8 cellular contexts compared by ENCODE assay signal in the genomic region with DNA sequence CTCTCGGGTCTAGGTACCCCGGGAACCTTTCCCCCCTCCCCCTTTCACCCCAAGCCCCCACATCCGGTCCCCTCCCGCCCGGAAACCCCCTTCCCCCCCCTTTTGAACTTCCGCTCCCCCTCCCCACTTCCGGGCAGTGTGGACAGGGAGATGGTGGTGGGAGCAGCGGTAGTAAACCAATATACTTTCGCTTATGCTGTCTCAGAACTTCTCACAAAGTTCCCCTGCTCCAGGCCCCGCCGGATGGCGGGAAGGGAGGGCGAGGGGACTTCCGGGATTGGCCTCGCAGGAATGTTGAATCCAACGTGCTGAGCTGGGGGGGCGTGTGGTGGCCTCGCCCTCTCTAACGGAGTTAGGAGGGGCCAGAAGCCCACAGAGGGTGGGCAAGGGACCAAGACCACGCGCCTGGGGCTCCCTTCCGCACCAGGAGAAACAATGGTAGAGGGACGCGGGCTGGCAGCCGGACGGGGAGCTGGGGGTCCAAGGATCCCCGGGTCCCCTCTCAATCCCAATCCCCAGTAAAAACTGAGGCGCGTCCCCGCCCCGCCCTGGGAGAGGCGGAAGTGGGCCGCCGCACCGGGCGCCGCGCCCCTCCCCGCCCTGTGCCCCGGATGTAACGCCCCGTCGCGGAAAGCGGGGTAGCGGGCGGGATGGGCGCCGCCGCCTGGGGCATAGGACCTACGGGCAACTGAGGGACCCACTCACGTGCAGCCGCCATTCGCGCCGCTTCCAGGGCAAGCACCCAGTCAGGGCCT. TPM values are rescaled to one million over a fixed set of nuclear protein-coding genes. Genes with fewer than 3 reads are reported as not detected.
A peak's percentile ranks its signal among the peaks of the same experiment; 100 is the strongest.
DNase-seq lines count a peak whose midpoint lies in the region; ATAC-seq, FAIRE-seq and TF ChIP-seq lines count a peak whose summit lies in the region.

No MANE protein-coding gene starts in this region.

- H3K4me1 Mint-ChIP-seq in activated T-cell treated with anti-CD3 and anti-CD28 coated beads, Interleukin-2, amount 50 U/mL, for 72 hours (ENCODE audit: low read depth) = peaks cover 61% of the 10 kb centered on the region
- H3K4me1 Mint-ChIP-seq in naive thymus-derived CD8-positive, alpha-beta T cell = peaks cover 44 to 63% (median 55%) of the 10 kb centered on the region in 4 donors

- POLR2A ChIA-PET in OCI-LY7 (lab: Charles Lee) = interaction anchor here (0.5 to 0.8 kb wide), 4 partner anchors 20 to 479 kb away, joined by 3 to 4 read pairs (median 3); a partner anchor contains a TSS
- POLR2A ChIA-PET in naive thymus-derived CD8-positive, alpha-beta T cell (lab: Charles Lee) = interaction anchor here (0.5 to 25.2 kb wide), 20 partner anchors 9 to 805 kb away, joined by 3 to 635 read pairs (median 8); a partner anchor contains a TSS

- H3K9me3 ChIP-seq in BLaER1 treated with 17β-estradiol and CSF1 and Interleukin-3, amounts not matched to agents 10 nM and 100 nM (replicated peaks in 1 of 11) = no peaks in the 10 kb centered on the region
- no peaks in the 10 kb centered on the region for H3K9me3 ChIP-seq in OCI-LY7 (ENCODE audit: low read length)
- no peaks in the 10 kb centered on the region for H3K9me3 ChIP-seq in thyroid gland

- peaks cover 53% of the 10 kb centered on the region for H3K79me2 ChIP-seq in OCI-LY7 (ENCODE audit: insufficient read depth, low read depth, low read length)

- H3K27ac ChIP-seq in BLaER1 treated with 17β-estradiol and CSF1 and Interleukin-3, amounts not matched to agents 10 nM and 100 nM = peak overlapping the region; percentile 90 to 99 (median 98)
- H3K27ac ChIP-seq in OCI-LY7 (ENCODE audit: low read depth, low read length, poor library complexity, severe bottlenecking) (peak overlapping the region; percentile 99), thyroid gland (peak overlapping the region; percentile 91 to 94 (median 94))

- H4K20me1 ChIP-seq in BLaER1 treated with 17β-estradiol and CSF1 and Interleukin-3, amounts not matched to agents 10 nM and 100 nM = peaks cover 46 to 57% (median 55%) of the 10 kb centered on the region in 11 experiments
- H4K20me1 ChIP-seq in OCI-LY7 (ENCODE audit: insufficient read depth, low read length) = peaks cover 19% of the 10 kb centered on the region

- DNase-seq in H54 (ENCODE audit: insufficient read length, low spot score) = no peak
- peak; percentile 77 for DNase-seq in OCI-LY7 (ENCODE audit: low spot score)
- DNase-seq in activated T-cell treated with anti-CD3 and anti-CD28 coated beads, Interleukin-2, amount 50 U/mL, for 72 hours = peak; percentile 79 to 84
- DNase-seq in naive thymus-derived CD8-positive, alpha-beta T cell = peak; percentile 41 to 80 (median 65)
- DNase-seq in thyroid gland = peak; percentile 55

- H3K4me2 ChIP-seq in BLaER1 treated with 17β-estradiol and CSF1 and Interleukin-3, amounts not matched to agents 10 nM and 100 nM = peak overlapping the region; percentile 90 to 99 (median 98)
- H3K4me2 ChIP-seq in OCI-LY7 (ENCODE audit: low read length) = peak overlapping the region; percentile 97

- peak overlapping the region; percentile 85 to 100 (median 98) for H3K4me3 ChIP-seq in BLaER1 treated with 17β-estradiol and CSF1 and Interleukin-3, amounts not matched to agents 10 nM and 100 nM
- peak overlapping the region; percentile 100 for H3K4me3 ChIP-seq in OCI-LY7 (ENCODE audit: low read depth, low read length, poor library complexity, severe bottlenecking)
- peak overlapping the region; percentile 98 to 99 (median 99) for H3K4me3 ChIP-seq in thyroid gland (replicated peaks in 1 of 3)

- peak; percentile 29 to 36 for ATAC-seq in activated T-cell treated with anti-CD3 and anti-CD28 coated beads, Interleukin-2, amount 50 U/mL, for 72 hours (replicated peaks in 1 of 2)
- ATAC-seq in esophagus mucosa (peak; percentile 46), HG02852 (IDR thresholded peaks at IDR 0.05; ENCODE audit: unreplicated experiment) (no peak)
- ATAC-seq in naive thymus-derived CD8-positive, alpha-beta T cell = peak; percentile 23 to 29

- H3K9me2 ChIP-seq in OCI-LY7 (ENCODE audit: insufficient read depth, low read length) = no peaks in the 10 kb centered on the region

- TF ChIP-seq CTCF in OCI-LY7 (conservative IDR thresholded peaks at IDR 0.05; ENCODE audit: low read length) (no peak), thyroid gland (IDR thresholded peaks at IDR 0.05) (no peak)

- no peak overlapping the region for H2AFZ ChIP-seq in OCI-LY7 (ENCODE audit: low read length)

- intact Hi-C loops in OCI-LY7 (cut with micrococcal nuclease; ENCODE audit: unreplicated experiment) = loop anchor here (1.0 to 10.0 kb wide), 2 partner anchors 50 to 247 kb away; a partner anchor contains a TSS
- intact Hi-C loops in thyroid gland (cut with DNase I) = no loop called here

- CTCF ChIA-PET in OCI-LY7 (lab: Charles Lee; ENCODE audit: unreplicated experiment) = interaction anchor here (0.7 kb wide), 1 partner anchor 20 kb away, joined by 3 read pairs; a partner anchor contains a TSS

- WGBS in thyroid gland, 2 donors = 0 to 1% methylated on average over 9 to 13 of the region's 56 CpGs

- H3K9me3 Mint-ChIP-seq in activated T-cell treated with anti-CD3 and anti-CD28 coated beads, Interleukin-2, amount 50 U/mL, for 72 hours = no peaks in the 10 kb centered on the region
- no peaks in the 10 kb centered on the region for H3K9me3 Mint-ChIP-seq in naive thymus-derived CD8-positive, alpha-beta T cell

- H3K27me3 ChIP-seq in BLaER1 treated with 17β-estradiol and CSF1 and Interleukin-3, amounts not matched to agents 10 nM and 100 nM = no peaks in the 10 kb centered on the region
- H3K27me3 ChIP-seq in thyroid gland = no peaks in the 10 kb centered on the region

- H3K9ac ChIP-seq in BLaER1 treated with 17β-estradiol and CSF1 and Interleukin-3, amounts not matched to agents 10 nM and 100 nM = peak overlapping the region; percentile 91 to 100 (median 99)

- peak overlapping the region; percentile 91 for H3K27ac Mint-ChIP-seq in activated T-cell treated with anti-CD3 and anti-CD28 coated beads, Interleukin-2, amount 50 U/mL, for 72 hours
- peak overlapping the region; percentile 91 to 100 (median 96) for H3K27ac Mint-ChIP-seq in naive thymus-derived CD8-positive, alpha-beta T cell

- BruUV-seq in OCI-LY7 (replicated peaks; lab: Mats Ljungman, UMichigan) = no TSS peak

- peak overlapping the region; percentile 93 to 98 for H3K4me3 Mint-ChIP-seq in activated T-cell treated with anti-CD3 and anti-CD28 coated beads, Interleukin-2, amount 50 U/mL, for 72 hours
- H3K4me3 Mint-ChIP-seq in naive thymus-derived CD8-positive, alpha-beta T cell = peak overlapping the region; percentile 91 to 100 (median 98)

- FAIRE-seq in H54 (lab: Jason Lieb, UNC) = no peak

- TF ChIP-seq POLR2A in H54 (IDR thresholded peaks at IDR 0.05; ENCODE audit: low read depth, low read length) (peak; percentile 16; the same call in 1 of the 2 replicates), thyroid gland (IDR thresholded peaks at IDR 0.05) (no peak)

- H3K4me1 ChIP-seq in BLaER1 treated with 17β-estradiol and CSF1 and Interleukin-3, amounts not matched to agents 10 nM and 100 nM = peaks cover 55 to 69% (median 65%) of the 10 kb centered on the region in 10 experiments
- H3K4me1 ChIP-seq in OCI-LY7 (ENCODE audit: insufficient read depth, low read length, poor library complexity, severe bottlenecking) (peaks cover 63% of the 10 kb centered on the region), thyroid gland (peaks cover 12 to 50% of the 10 kb centered on the region in 2 donors)

- H3K36me3 Mint-ChIP-seq in activated T-cell treated with anti-CD3 and anti-CD28 coated beads, Interleukin-2, amount 50 U/mL, for 72 hours (ENCODE audit: insufficient read depth in 2 of 2) = peaks cover 28 to 40% of the 10 kb centered on the region in 2 donors
- peaks cover 11 to 41% (median 27%) of the 10 kb centered on the region in 3 donors for H3K36me3 Mint-ChIP-seq in naive thymus-derived CD8-positive, alpha-beta T cell

- H3K36me3 ChIP-seq in BLaER1 treated with 17β-estradiol and CSF1 and Interleukin-3, amounts not matched to agents 10 nM and 100 nM = peaks cover 45 to 53% (median 51%) of the 10 kb centered on the region in 11 experiments
- H3K36me3 ChIP-seq in OCI-LY7 (ENCODE audit: insufficient read depth, low read length) (peaks cover 56% of the 10 kb centered on the region), thyroid gland (peaks cover 7% of the 10 kb centered on the region in 2 donors)

- no peaks in the 10 kb centered on the region for H3K27me3 Mint-ChIP-seq in activated T-cell treated with anti-CD3 and anti-CD28 coated beads, Interleukin-2, amount 50 U/mL, for 72 hours (ENCODE audit: low read depth)
- H3K27me3 Mint-ChIP-seq in naive thymus-derived CD8-positive, alpha-beta T cell = no peaks in the 10 kb centered on the region

RNA-seq across cellular contexts. Expression of a gene that starts 0.7 kb away (rescaled TPM):
- total RNA-seq in OCI-LY7 (2014; rRNA removed; shearing (Covaris generic)) = 1,053 and 1,272 TPM in 2 replicates
- total RNA-seq in OCI-LY7 (2022) = 950 and 1,053 TPM in 2 replicates
- 1,000 to 10,000 TPM; 1,225 to 1,232 TPM for total RNA-seq in activated T-cell treated with anti-CD3 and anti-CD28 coated beads, Interleukin-2, amount 50 U/mL, for 72 hours
- total RNA-seq in esophagus mucosa = 455 TPM
- 100 to 1,000 TPM; 486 to 497 TPM for total RNA-seq in naive thymus-derived CD8-positive, alpha-beta T cell
- polyA plus RNA-seq in naive thymus-derived CD8-positive, alpha-beta T cell = 1,000 to 10,000 TPM; 1,824 to 2,067 (median 1,870) TPM
- 100 to 1,000 TPM; 228 to 606 (median 328) TPM for total RNA-seq in thyroid gland

RNA-seq across cellular contexts. Expression of a gene that starts 3.3 kb away (rescaled TPM):
- 14.6 and 24.6 TPM in 2 replicates for total RNA-seq in OCI-LY7 (2014; rRNA removed; shearing (Covaris generic))
- total RNA-seq in OCI-LY7 (2022) (79.4 and 80.4 TPM in 2 replicates), esophagus mucosa (1.5 TPM), thyroid gland (1 to 10 TPM in 3 of 4 donors, not detected in 1; 5.4 to 8.8 (median 5.5) TPM)
- total RNA-seq in activated T-cell treated with anti-CD3 and anti-CD28 coated beads, Interleukin-2, amount 50 U/mL, for 72 hours = 100 to 1,000 TPM in 1 of 2 donors, 10 to 100 TPM in 1; 90.0 to 102 TPM
- total RNA-seq in naive thymus-derived CD8-positive, alpha-beta T cell = 10 to 100 TPM; 35.2 to 36.7 TPM
- polyA plus RNA-seq in naive thymus-derived CD8-positive, alpha-beta T cell = 1 to 10 TPM; 1.5 to 3.0 (median 1.8) TPM

RNA-seq across cellular contexts. Expression of a gene that starts 7.5 kb away (rescaled TPM):
- 31.4 and 46.5 TPM in 2 replicates for total RNA-seq in OCI-LY7 (2014; rRNA removed; shearing (Covaris generic))
- total RNA-seq in OCI-LY7 (2022) (120 and 124 TPM in 2 replicates), esophagus mucosa (79.2 TPM), thyroid gland (10 to 100 TPM; 47.1 to 77.0 (median 67.2) TPM)
- total RNA-seq in activated T-cell treated with anti-CD3 and anti-CD28 coated beads, Interleukin-2, amount 50 U/mL, for 72 hours = 100 to 1,000 TPM; 176 to 201 TPM
- 100 to 1,000 TPM; 143 to 145 TPM for total RNA-seq in naive thymus-derived CD8-positive, alpha-beta T cell
- polyA plus RNA-seq in naive thymus-derived CD8-positive, alpha-beta T cell = 10 to 100 TPM; 30.3 to 50.0 (median 32.2) TPM

RNA-seq across cellular contexts. Expression of a gene that starts 7.7 kb away (rescaled TPM):
- total RNA-seq in OCI-LY7 (2014; rRNA removed; shearing (Covaris generic)) = 59.6 and 80.6 TPM in 2 replicates
- total RNA-seq in OCI-LY7 (2022) (66.8 and 68.2 TPM in 2 replicates), esophagus mucosa (42.4 TPM), thyroid gland (10 to 100 TPM; 29.3 to 62.4 (median 48.4) TPM)
- 10 to 100 TPM; 40.4 to 43.8 TPM for total RNA-seq in activated T-cell treated with anti-CD3 and anti-CD28 coated beads, Interleukin-2, amount 50 U/mL, for 72 hours
- total RNA-seq in naive thymus-derived CD8-positive, alpha-beta T cell = 10 to 100 TPM; 42.5 to 45.0 TPM
- polyA plus RNA-seq in naive thymus-derived CD8-positive, alpha-beta T cell = 10 to 100 TPM; 75.3 to 78.6 (median 77.6) TPM

RNA-seq across cellular contexts. Expression of a gene that starts 15.5 kb away (rescaled TPM):
- not detected in 2 replicates for total RNA-seq in OCI-LY7 (2014; rRNA removed; shearing (Covaris generic))
- not detected in 2 replicates for total RNA-seq in OCI-LY7 (2022)
- total RNA-seq in activated T-cell treated with anti-CD3 and anti-CD28 coated beads, Interleukin-2, amount 50 U/mL, for 72 hours = under 1 TPM in 1 of 2 donors, not detected in 1; 0.26 TPM
- total RNA-seq in esophagus mucosa = not detected
- not detected for total RNA-seq in naive thymus-derived CD8-positive, alpha-beta T cell
- under 1 TPM in 2 of 3 donors, not detected in 1; 0.08 to 0.13 TPM for polyA plus RNA-seq in naive thymus-derived CD8-positive, alpha-beta T cell
- not detected for total RNA-seq in thyroid gland
